1 cellular context compared by ENCODE assay signal in the genomic region with DNA sequence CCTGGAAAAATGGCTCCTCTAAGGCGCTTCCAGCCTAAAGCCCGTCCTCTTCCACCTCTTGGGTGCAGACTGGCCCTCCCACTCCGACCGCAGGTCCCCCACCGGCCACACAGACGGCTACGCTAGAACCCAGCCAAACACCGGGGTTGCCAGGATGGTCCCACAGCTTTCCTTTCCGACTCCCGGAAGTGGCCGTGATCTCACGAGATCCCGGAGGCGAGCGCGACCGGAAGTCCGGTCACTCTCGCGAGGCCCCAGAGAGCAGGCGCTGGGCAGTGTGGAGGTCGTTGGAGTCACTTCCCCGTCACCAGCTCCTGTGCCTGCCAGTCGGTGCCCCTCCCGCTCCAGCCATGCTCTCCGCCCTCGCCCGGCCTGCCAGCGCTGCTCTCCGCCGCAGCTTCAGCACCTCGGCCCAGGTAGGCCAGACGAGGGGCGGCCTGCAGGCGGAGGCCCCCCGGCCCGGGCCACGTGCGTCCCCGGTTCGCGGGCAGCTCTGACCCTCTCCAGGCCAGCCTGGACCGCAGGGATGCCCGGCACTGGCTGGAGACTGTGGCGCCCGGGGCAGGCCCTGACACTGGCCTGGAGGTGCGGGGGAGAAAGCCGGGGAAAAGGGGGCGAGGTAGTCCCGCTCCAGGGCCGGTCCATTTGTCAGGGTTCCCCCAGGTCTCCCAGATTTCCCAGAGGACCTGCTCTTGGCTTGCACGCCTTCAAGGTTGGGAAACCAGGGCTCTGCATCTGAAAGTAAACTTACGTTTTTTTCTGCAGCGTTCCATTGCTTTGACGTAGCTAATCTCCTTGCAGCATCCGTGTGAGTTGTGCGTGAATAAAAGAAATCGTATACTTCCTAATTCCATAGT.
TF ChIP-seq lines count a peak whose summit lies in the region.

Gene MDH2 (plus strand): TSS at position 296 of the 857 bp plus-strand sequence. CDS start 55 bp downstream, at position 351.
Gene STYXL1 (minus strand): TSS at position 190 of the 857 bp plus-strand sequence. CDS start 17,477 bp downstream, outside the sequence.

TF ChIP-seq in K562, 482 proteins besides CTCF, POLR2A, EP300 and RAD21 (continued from another document):
- TF ChIP-seq, protein P1, sequence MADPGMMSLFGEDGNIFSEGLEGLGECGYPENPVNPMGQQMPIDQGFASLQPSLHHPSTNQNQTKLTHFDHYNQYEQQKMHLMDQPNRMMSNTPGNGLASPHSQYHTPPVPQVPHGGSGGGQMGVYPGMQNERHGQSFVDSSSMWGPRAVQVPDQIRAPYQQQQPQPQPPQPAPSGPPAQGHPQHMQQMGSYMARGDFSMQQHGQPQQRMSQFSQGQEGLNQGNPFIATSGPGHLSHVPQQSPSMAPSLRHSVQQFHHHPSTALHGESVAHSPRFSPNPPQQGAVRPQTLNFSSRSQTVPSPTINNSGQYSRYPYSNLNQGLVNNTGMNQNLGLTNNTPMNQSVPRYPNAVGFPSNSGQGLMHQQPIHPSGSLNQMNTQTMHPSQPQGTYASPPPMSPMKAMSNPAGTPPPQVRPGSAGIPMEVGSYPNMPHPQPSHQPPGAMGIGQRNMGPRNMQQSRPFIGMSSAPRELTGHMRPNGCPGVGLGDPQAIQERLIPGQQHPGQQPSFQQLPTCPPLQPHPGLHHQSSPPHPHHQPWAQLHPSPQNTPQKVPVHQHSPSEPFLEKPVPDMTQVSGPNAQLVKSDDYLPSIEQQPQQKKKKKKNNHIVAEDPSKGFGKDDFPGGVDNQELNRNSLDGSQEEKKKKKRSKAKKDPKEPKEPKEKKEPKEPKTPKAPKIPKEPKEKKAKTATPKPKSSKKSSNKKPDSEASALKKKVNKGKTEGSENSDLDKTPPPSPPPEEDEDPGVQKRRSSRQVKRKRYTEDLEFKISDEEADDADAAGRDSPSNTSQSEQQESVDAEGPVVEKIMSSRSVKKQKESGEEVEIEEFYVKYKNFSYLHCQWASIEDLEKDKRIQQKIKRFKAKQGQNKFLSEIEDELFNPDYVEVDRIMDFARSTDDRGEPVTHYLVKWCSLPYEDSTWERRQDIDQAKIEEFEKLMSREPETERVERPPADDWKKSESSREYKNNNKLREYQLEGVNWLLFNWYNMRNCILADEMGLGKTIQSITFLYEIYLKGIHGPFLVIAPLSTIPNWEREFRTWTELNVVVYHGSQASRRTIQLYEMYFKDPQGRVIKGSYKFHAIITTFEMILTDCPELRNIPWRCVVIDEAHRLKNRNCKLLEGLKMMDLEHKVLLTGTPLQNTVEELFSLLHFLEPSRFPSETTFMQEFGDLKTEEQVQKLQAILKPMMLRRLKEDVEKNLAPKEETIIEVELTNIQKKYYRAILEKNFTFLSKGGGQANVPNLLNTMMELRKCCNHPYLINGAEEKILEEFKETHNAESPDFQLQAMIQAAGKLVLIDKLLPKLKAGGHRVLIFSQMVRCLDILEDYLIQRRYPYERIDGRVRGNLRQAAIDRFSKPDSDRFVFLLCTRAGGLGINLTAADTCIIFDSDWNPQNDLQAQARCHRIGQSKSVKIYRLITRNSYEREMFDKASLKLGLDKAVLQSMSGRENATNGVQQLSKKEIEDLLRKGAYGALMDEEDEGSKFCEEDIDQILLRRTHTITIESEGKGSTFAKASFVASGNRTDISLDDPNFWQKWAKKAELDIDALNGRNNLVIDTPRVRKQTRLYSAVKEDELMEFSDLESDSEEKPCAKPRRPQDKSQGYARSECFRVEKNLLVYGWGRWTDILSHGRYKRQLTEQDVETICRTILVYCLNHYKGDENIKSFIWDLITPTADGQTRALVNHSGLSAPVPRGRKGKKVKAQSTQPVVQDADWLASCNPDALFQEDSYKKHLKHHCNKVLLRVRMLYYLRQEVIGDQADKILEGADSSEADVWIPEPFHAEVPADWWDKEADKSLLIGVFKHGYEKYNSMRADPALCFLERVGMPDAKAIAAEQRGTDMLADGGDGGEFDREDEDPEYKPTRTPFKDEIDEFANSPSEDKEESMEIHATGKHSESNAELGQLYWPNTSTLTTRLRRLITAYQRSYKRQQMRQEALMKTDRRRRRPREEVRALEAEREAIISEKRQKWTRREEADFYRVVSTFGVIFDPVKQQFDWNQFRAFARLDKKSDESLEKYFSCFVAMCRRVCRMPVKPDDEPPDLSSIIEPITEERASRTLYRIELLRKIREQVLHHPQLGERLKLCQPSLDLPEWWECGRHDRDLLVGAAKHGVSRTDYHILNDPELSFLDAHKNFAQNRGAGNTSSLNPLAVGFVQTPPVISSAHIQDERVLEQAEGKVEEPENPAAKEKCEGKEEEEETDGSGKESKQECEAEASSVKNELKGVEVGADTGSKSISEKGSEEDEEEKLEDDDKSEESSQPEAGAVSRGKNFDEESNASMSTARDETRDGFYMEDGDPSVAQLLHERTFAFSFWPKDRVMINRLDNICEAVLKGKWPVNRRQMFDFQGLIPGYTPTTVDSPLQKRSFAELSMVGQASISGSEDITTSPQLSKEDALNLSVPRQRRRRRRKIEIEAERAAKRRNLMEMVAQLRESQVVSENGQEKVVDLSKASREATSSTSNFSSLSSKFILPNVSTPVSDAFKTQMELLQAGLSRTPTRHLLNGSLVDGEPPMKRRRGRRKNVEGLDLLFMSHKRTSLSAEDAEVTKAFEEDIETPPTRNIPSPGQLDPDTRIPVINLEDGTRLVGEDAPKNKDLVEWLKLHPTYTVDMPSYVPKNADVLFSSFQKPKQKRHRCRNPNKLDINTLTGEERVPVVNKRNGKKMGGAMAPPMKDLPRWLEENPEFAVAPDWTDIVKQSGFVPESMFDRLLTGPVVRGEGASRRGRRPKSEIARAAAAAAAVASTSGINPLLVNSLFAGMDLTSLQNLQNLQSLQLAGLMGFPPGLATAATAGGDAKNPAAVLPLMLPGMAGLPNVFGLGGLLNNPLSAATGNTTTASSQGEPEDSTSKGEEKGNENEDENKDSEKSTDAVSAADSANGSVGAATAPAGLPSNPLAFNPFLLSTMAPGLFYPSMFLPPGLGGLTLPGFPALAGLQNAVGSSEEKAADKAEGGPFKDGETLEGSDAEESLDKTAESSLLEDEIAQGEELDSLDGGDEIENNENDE (IDR thresholded peaks at IDR 0.05; ENCODE audit: low read depth, low read length), result no peak
- TF ChIP-seq XRCC4 (IDR thresholded peaks at IDR 0.05; ENCODE audit: extremely low read depth, insufficient read depth, insufficient read length), result no peak
- peak; percentile 99 for TF ChIP-seq MYC (IDR thresholded peaks at IDR 0.05; ENCODE audit: low read depth, low read length)
- peak; percentile 96; the same call in 1 of the 2 replicates for TF ChIP-seq MYC (CRISPR knock-in tag; IDR thresholded peaks at IDR 0.05; ENCODE audit: borderline replicate concordance, low read depth)
- TF ChIP-seq THAP12 (CRISPR knock-in tag; IDR thresholded peaks at IDR 0.05), result peak; percentile 87
